9 cellular contexts compared by ENCODE assay signal in the genomic region with DNA sequence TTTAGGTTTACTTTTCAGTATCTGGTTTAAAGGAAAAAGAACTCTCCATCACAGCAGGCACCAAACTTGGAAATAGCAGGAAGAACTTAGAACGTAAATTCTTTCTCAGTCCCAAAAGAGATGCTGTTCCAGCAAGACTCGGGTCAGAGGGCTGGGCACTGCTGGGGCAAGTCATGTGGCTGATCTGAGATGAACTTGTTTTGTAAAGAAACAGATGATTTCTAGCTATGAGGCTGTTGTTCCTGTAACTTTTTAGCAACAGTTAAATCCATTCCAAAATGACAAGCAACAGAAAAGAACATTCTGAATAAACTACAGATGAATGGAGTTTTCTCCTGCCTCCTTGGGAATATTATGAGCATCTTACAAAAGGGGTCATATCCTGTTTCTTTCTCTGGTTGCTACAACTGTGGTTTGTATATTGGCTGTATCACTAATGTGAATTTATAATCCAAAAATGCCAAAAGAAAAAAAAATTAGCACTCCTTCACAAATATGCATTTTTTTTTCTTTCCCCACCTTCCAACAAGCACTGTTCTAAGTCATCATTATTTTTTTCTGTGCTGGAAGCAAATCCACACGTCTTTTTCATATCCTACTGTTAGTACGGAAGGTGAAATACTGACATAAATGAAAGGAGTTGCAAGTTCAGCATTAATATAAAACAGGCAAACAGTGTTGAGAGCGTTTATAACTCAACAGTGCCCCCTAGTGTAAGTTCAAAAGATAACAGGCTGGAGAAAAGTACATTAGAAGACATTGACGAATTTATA. TPM values are rescaled to one million over a fixed set of nuclear protein-coding genes. Genes with fewer than 3 reads are reported as not detected.
DNase-seq lines count a peak whose midpoint lies in the region; ATAC-seq and TF ChIP-seq lines count a peak whose summit lies in the region.
"Had no signal": no experiment of that assay in that cellular context is flagged by ENCODE, and none has a peak within 500 bp of the region (broad histone marks: within the 10 kb centered on the region; RNA-seq: fewer than 3 reads in every experiment).

No MANE protein-coding gene starts in this region.

- H3K4me2 ChIP-seq in fibroblast of lung (ENCODE audit: extremely low read depth, insufficient read depth, low read length), result peak overlapping the region; percentile 28
- H3K4me2 ChIP-seq in neural cell (ENCODE audit: low read length), result peak overlapping the region; percentile 8

- no peaks in the 10 kb centered on the region for H3F3A ChIP-seq in neural cell (ENCODE audit: insufficient read depth, low read length, poor library complexity, severe bottlenecking)

- no peaks in the 10 kb centered on the region for H3K9me3 Mint-ChIP-seq in activated T-helper 1 cell treated with anti-CD3 and anti-CD28 coated beads, Interleukin-12 subunit alpha, Interleukin-12 subunit beta, Interleukin-2, Interleukin-4 antibody, amounts not matched to agents 30 ng/mL and 10 ng/mL and 1 ng/mL, durations not matched to agents 14 hours and 24 hours and 36 hours

- H4K20me1 ChIP-seq in fibroblast of lung (ENCODE audit: control insufficient read depth, extremely low read depth, insufficient read depth, low read length) (no peaks in the 10 kb centered on the region), neural cell (ENCODE audit: insufficient read depth) (no peaks in the 10 kb centered on the region)

- H3K36me3 ChIP-seq in GM06990 (ENCODE audit: control insufficient read depth, insufficient read depth, low read length) (no peaks in the 10 kb centered on the region), MG63 (peaks cover 7% of the 10 kb centered on the region), fibroblast of lung (ENCODE audit: control insufficient read depth, insufficient read depth, low read length) (no peaks in the 10 kb centered on the region), neural cell (ENCODE audit: insufficient read depth, low read length) (no peaks in the 10 kb centered on the region)

- peaks cover 7% of the 10 kb centered on the region for H3K27me3 Mint-ChIP-seq in activated T-helper 1 cell treated with anti-CD3 and anti-CD28 coated beads, Interleukin-12 subunit alpha, Interleukin-12 subunit beta, Interleukin-2, Interleukin-4 antibody, amounts not matched to agents 30 ng/mL and 10 ng/mL and 1 ng/mL, durations not matched to agents 14 hours and 24 hours and 36 hours (ENCODE audit: insufficient read depth)

- no peaks in the 10 kb centered on the region for H3K4me1 ChIP-seq in fibroblast of lung (ENCODE audit: control insufficient read depth, extremely low read depth, insufficient read depth, low read length)

- H3K9me3 ChIP-seq in MG63, result peaks cover 4% of the 10 kb centered on the region; the same call in 1 of the 2 replicates
- no peaks in the 10 kb centered on the region for H3K9me3 ChIP-seq in fibroblast of lung (ENCODE audit: control insufficient read depth, insufficient read depth, low read depth, low read length)
- no peaks in the 10 kb centered on the region for H3K9me3 ChIP-seq in neural cell (ENCODE audit: low read length)

- H3K9ac ChIP-seq in fibroblast of lung (ENCODE audit: insufficient read depth, low read length) (no peak overlapping the region), neural cell (ENCODE audit: low read length) (no peak overlapping the region)

- H3K27ac ChIP-seq in fibroblast of lung (ENCODE audit: insufficient read depth, low read length) (peak overlapping the region; percentile 73), neural cell (ENCODE audit: low read length) (no peak overlapping the region)

- H3K79me2 ChIP-seq in fibroblast of lung (ENCODE audit: control insufficient read depth, insufficient read depth, low read length), result no peaks in the 10 kb centered on the region
- no peaks in the 10 kb centered on the region for H3K79me2 ChIP-seq in neural cell (replicated peaks; ENCODE audit: insufficient read depth, low read length)

- peak; percentile 54 for TF ChIP-seq CTCF in GM06990 (IDR thresholded peaks at IDR 0.05; ENCODE audit: insufficient read depth, low read length, poor library complexity, severe bottlenecking)
- peak; percentile 50 to 58 for TF ChIP-seq CTCF in fibroblast of lung (conservative IDR thresholded peaks at IDR 0.05 in 1 of 2, IDR thresholded peaks at IDR 0.05 in 1 of 2; ENCODE audit: low read depth in 1 of 2, low read length in 2 of 2)
- peak; percentile 92 for TF ChIP-seq CTCF in neural cell (IDR thresholded peaks at IDR 0.05; ENCODE audit: poor library complexity, severe bottlenecking)

- H3K27me3 ChIP-seq in GM06990 (replicated peaks; ENCODE audit: control insufficient read depth, insufficient read depth, low read length), result no peaks in the 10 kb centered on the region
- no peaks in the 10 kb centered on the region for H3K27me3 ChIP-seq in MG63
- no peaks in the 10 kb centered on the region for H3K27me3 ChIP-seq in fibroblast of lung (ENCODE audit: control insufficient read depth, insufficient read depth, low read length)
- H3K27me3 ChIP-seq in neural cell (ENCODE audit: insufficient read depth, low read depth, low read length), result no peaks in the 10 kb centered on the region

- peaks cover 3% of the 10 kb centered on the region for H3K4me1 Mint-ChIP-seq in activated T-helper 1 cell treated with anti-CD3 and anti-CD28 coated beads, Interleukin-12 subunit alpha, Interleukin-12 subunit beta, Interleukin-2, Interleukin-4 antibody, amounts not matched to agents 30 ng/mL and 10 ng/mL and 1 ng/mL, durations not matched to agents 14 hours and 24 hours and 36 hours (ENCODE audit: low read depth)
- H3K4me1 Mint-ChIP-seq: memory B cell had no signal

- ATAC-seq in GM19467 (IDR thresholded peaks at IDR 0.05; ENCODE audit: unreplicated experiment), result no peak

- H3K27ac Mint-ChIP-seq in activated T-helper 1 cell treated with anti-CD3 and anti-CD28 coated beads, Interleukin-12 subunit alpha, Interleukin-12 subunit beta, Interleukin-2, Interleukin-4 antibody, amounts not matched to agents 30 ng/mL and 10 ng/mL and 1 ng/mL, durations not matched to agents 14 hours and 24 hours and 36 hours, result no peak overlapping the region
- H3K27ac Mint-ChIP-seq: memory B cell had no signal

- H3K9me2 ChIP-seq in neural cell (ENCODE audit: insufficient read depth, low read length), result no peaks in the 10 kb centered on the region

- H3K36me3 Mint-ChIP-seq in activated T-helper 1 cell treated with anti-CD3 and anti-CD28 coated beads, Interleukin-12 subunit alpha, Interleukin-12 subunit beta, Interleukin-2, Interleukin-4 antibody, amounts not matched to agents 30 ng/mL and 10 ng/mL and 1 ng/mL, durations not matched to agents 14 hours and 24 hours and 36 hours (ENCODE audit: low read depth), result no peaks in the 10 kb centered on the region
- H3K36me3 Mint-ChIP-seq: memory B cell had no signal

- H3K4me3 Mint-ChIP-seq in activated T-helper 1 cell treated with anti-CD3 and anti-CD28 coated beads, Interleukin-12 subunit alpha, Interleukin-12 subunit beta, Interleukin-2, Interleukin-4 antibody, amounts not matched to agents 30 ng/mL and 10 ng/mL and 1 ng/mL, durations not matched to agents 14 hours and 24 hours and 36 hours, result no peak overlapping the region
- H3K4me3 Mint-ChIP-seq: memory B cell had no signal

- peak; percentile 42 for DNase-seq in A172 (ENCODE audit: low spot score)
- peak; percentile 36 for DNase-seq in GM06990 (ENCODE audit: extremely low read depth, insufficient read length)
- DNase-seq in MG63, result peak; percentile 49
- peak; percentile 66 for DNase-seq in SK-N-DZ (ENCODE audit: low spot score)
- peak; percentile 56 to 88 for DNase-seq in fibroblast of lung (ENCODE audit: low read depth in 2 of 2)
- no peak for DNase-seq in activated T-helper 1 cell treated with anti-CD3 and anti-CD28 coated beads, Interleukin-12 subunit alpha, Interleukin-12 subunit beta, Interleukin-2, Interleukin-4 antibody, amounts not matched to agents 30 ng/mL and 10 ng/mL and 1 ng/mL, durations not matched to agents 14 hours and 24 hours and 36 hours (ENCODE audit: low spot score)

- H3K4me3 ChIP-seq in GM06990 (replicated peaks; ENCODE audit: low read depth, low read length) (no peak overlapping the region), MG63 (no peak overlapping the region), fibroblast of lung (replicated peaks in 1 of 4; ENCODE audit: control extremely low read depth in 1 of 4, insufficient read depth in 1 of 4, low read depth in 3 of 4, low read length in 4 of 4) (peak overlapping the region in 2 of 4 experiments; percentile 0 to 39), neural cell (ENCODE audit: low read length) (no peak overlapping the region)

- no peak for TF ChIP-seq EP300 in neural cell (conservative IDR thresholded peaks at IDR 0.05; ENCODE audit: poor library complexity, severe bottlenecking)

- intact Hi-C loops in activated T-helper 1 cell treated with anti-CD3 and anti-CD28 coated beads, Interleukin-12 subunit alpha, Interleukin-12 subunit beta, Interleukin-2, Interleukin-4 antibody, amounts not matched to agents 30 ng/mL and 10 ng/mL and 1 ng/mL, durations not matched to agents 14 hours and 24 hours and 36 hours (cut with micrococcal nuclease), result loop anchor here (2.0 to 10.0 kb wide), 3 partner anchors 264 to 1116 kb away; a partner anchor contains a TSS

- TF ChIP-seq RAD21 in neural cell (conservative IDR thresholded peaks at IDR 0.05), result peak; percentile 97

- peak overlapping the region; percentile 33 for H2AFZ ChIP-seq in fibroblast of lung (ENCODE audit: low read length)
- no peak overlapping the region for H2AFZ ChIP-seq in neural cell (ENCODE audit: low read depth, low read length)

TF ChIP-seq in neural cell, 6 proteins besides CTCF, POLR2A, EP300 and RAD21:
- peak; percentile 92 for TF ChIP-seq SMC3 (conservative IDR thresholded peaks at IDR 0.05; ENCODE audit: poor library complexity)
- no peak for TF ChIP-seq EZH2 (IDR thresholded peaks at IDR 0.05; ENCODE audit: borderline replicate concordance, insufficient read depth, low read length, poor library complexity, severe bottlenecking)

RNA-seq across cellular contexts. Expression of a gene that starts 31.0 kb away (rescaled TPM):
- not detected in 2 replicates for total RNA-seq in A172 (2014; rRNA removed; shearing (Covaris generic))
- total RNA-seq in MG63 (2014; rRNA removed; shearing (Covaris generic); ENCODE audit: low replicate concordance), result not detected in 2 replicates
- polyA plus RNA-seq in SK-N-DZ (2014; cell fraction: cytosol; rRNA removed), result not detected in 2 replicates
- not detected in 2 replicates for polyA plus RNA-seq in SK-N-DZ (2014; cell fraction: nucleus; rRNA removed)
- total RNA-seq in fibroblast of lung, result not detected in 2 replicates
- polyA plus RNA-seq in fibroblast of lung (not detected in 2 replicates), neural cell (0.68 TPM in 1 of 2 replicates, not detected in the other)
- polyA plus RNA-seq in fibroblast of lung (2012), result not detected in 2 replicates
- polyA minus RNA-seq in fibroblast of lung (ENCODE audit: low replicate concordance) (not detected in 2 replicates), neural cell (1.3 TPM in 1 of 2 replicates, not detected in the other)
- not detected in 2 replicates for total RNA-seq in activated T-helper 1 cell treated with anti-CD3 and anti-CD28 coated beads, Interleukin-12 subunit alpha, Interleukin-12 subunit beta, Interleukin-2, Interleukin-4 antibody, amounts not matched to agents 30 ng/mL and 10 ng/mL and 1 ng/mL, durations not matched to agents 14 hours and 24 hours and 36 hours
